Comparison of ENCODE assay signal across 14 cellular contexts in genomic region chr14:22487401-22487800, GRCh38.
DNase-seq lines count a peak whose midpoint lies in the region; ATAC-seq and TF ChIP-seq lines count a peak whose summit lies in the region.
"Had no signal": no experiment of that assay in that cellular context is flagged by ENCODE, and none has a peak within 500 bp of the region (broad histone marks: within the 10 kb centered on the region; RNA-seq: fewer than 3 reads in every experiment).

No MANE protein-coding gene starts in this region.

- H3K36me3 ChIP-seq in right atrium auricular region (no peaks in the 10 kb centered on the region), tibial artery (no peaks in the 10 kb centered on the region)
- no peaks in the 10 kb centered on the region for H3K36me3 ChIP-seq in effector memory CD4-positive, alpha-beta T cell (ENCODE audit: control insufficient read depth, insufficient read depth, low read length)
- H3K36me3 ChIP-seq: adrenal gland, Peyer's patch had no signal

- H3K27ac ChIP-seq in right atrium auricular region = peak overlapping the region; percentile 75 to 85
- H3K27ac ChIP-seq in effector memory CD4-positive, alpha-beta T cell (ENCODE audit: insufficient read depth, low read length, poor library complexity, severe bottlenecking) = peak overlapping the region; percentile 66
- peak overlapping the region; percentile 6 to 16 for H3K27ac ChIP-seq in tibial artery
- H3K27ac ChIP-seq in substantia nigra (ENCODE audit: low read depth, low read length, poor library complexity, severe bottlenecking) = no peak overlapping the region
- H3K27ac ChIP-seq: adrenal gland had no signal

- TF ChIP-seq CTCF in right atrium auricular region (IDR thresholded peaks at IDR 0.05) (no peak), tibial artery (IDR thresholded peaks at IDR 0.05) (no peak)

- H3K4me3 ChIP-seq in right atrium auricular region (no peak overlapping the region), tibial artery (no peak overlapping the region)
- H3K4me3 ChIP-seq in effector memory CD4-positive, alpha-beta T cell (ENCODE audit: insufficient read depth, low read depth, low read length, poor library complexity, severe bottlenecking) = no peak overlapping the region
- H3K4me3 ChIP-seq: adrenal gland, Peyer's patch had no signal

- H3K4me1 ChIP-seq in right atrium auricular region (peaks cover 0 to 90% of the 10 kb centered on the region in 2 donors), tibial artery (peaks cover 0 to 17% (median 0%) of the 10 kb centered on the region in 4 donors)
- H3K4me1 ChIP-seq in effector memory CD4-positive, alpha-beta T cell (ENCODE audit: control insufficient read depth, insufficient read depth, low read length, poor library complexity, severe bottlenecking) = no peaks in the 10 kb centered on the region
- H3K4me1 ChIP-seq: Peyer's patch had no signal

- DNase-seq in right atrium auricular region (ENCODE audit: low spot score) (no peak), cardiac septum (ENCODE audit: low spot score) (no peak), RPMI7951 (ENCODE audit: low read depth) (peak; percentile 43), tibial artery (no peak), NK-92 (lab: John Stamatoyannopoulos, UW; ENCODE audit: unreplicated experiment) (no peak), substantia nigra (lab: John Stamatoyannopoulos, UW) (no peak)
- DNase-seq in effector memory CD4-positive, alpha-beta T cell = no peak
- DNase-seq: activated CD4-positive, alpha-beta T cell treated with anti-CD3 and anti-CD28 coated beads, Interleukin-2, amount 50 U/mL, for 4 hours; NCI-H187 treated with DMSO at 0.1 percent for 48 hours; NCI-H510A treated with DMSO at 0.1 percent for 48 hours; Peyer's patch; small intestine had no signal

- intact Hi-C loops in cardiac septum (cut with DNase I) = no loop called here
- intact Hi-C loops in tibial artery (cut with DNase I; ENCODE audit: low total_unique reads) = no loop called here

- H3K9me3 ChIP-seq in right atrium auricular region (no peaks in the 10 kb centered on the region), tibial artery (no peaks in the 10 kb centered on the region)
- no peaks in the 10 kb centered on the region for H3K9me3 ChIP-seq in effector memory CD4-positive, alpha-beta T cell (ENCODE audit: control insufficient read depth, low read length)
- H3K9me3 ChIP-seq: adrenal gland, Peyer's patch had no signal

- H3K27me3 ChIP-seq in right atrium auricular region (no peaks in the 10 kb centered on the region), tibial artery (no peaks in the 10 kb centered on the region)
- no peaks in the 10 kb centered on the region for H3K27me3 ChIP-seq in effector memory CD4-positive, alpha-beta T cell (replicated peaks; ENCODE audit: control insufficient read depth, insufficient read depth, low read length, poor library complexity, severe bottlenecking)
- H3K27me3 ChIP-seq: adrenal gland, Peyer's patch had no signal

- no peak for ATAC-seq in GM19467 (IDR thresholded peaks at IDR 0.05; ENCODE audit: unreplicated experiment)
